In genomic region chr1:236460103-236460502, GRCh38 we compare ENCODE assay signal across 28 cellular contexts.
"Had no signal": no experiment of that assay in that cellular context is flagged by ENCODE, and none has a peak within 500 bp of the region (broad histone marks: within the 10 kb centered on the region; RNA-seq: fewer than 3 reads in every experiment).

No MANE protein-coding gene starts in this region.

- H3K36me3 ChIP-seq: stomach, suprapubic skin, thoracic aorta, thyroid gland, tibial artery, tibial nerve, transverse colon, upper lobe of left lung, upper lobe of right lung, uterus, vagina had no signal

- DNase-seq: stimulated activated CD4-positive, alpha-beta T cell treated with anti-CD3 and anti-CD28 coated beads, Interleukin-2, amount 100 ng/mL, for 48 hours; stimulated activated CD4-positive, alpha-beta T cell treated with anti-CD3 and anti-CD28 coated beads, Interleukin-4, amount 100 ng/mL, for 1 hour; stimulated activated CD4-positive, alpha-beta T cell treated with anti-CD3 and anti-CD28 coated beads, Interleukin-4, amount 100 ng/mL, for 24 hours; stimulated activated CD4-positive, alpha-beta T cell treated with anti-CD3 and anti-CD28 coated beads, Interleukin-4, amount 100 ng/mL, for 4 hours; stimulated activated CD8-positive, alpha-beta memory T cell treated with anti-CD3 and anti-CD28 coated beads, Interleukin-4, amount 100 ng/mL, for 48 hours; stimulated activated naive B cell treated with anti-CD40 and anti-IgM and Interleukin-4, amounts not matched to agents 10 μg/mL and 1 μg/mL and 100 μg/mL, for 72 hours; stimulated activated naive CD4-positive, alpha-beta T cell; stimulated activated naive CD4-positive, alpha-beta T cell treated with Interleukin-2 at 50 U/mL for 16 hours; stimulated activated naive CD8-positive, alpha-beta T cell treated with anti-CD3 and anti-CD28 coated beads, Interleukin-15, amount 100 ng/mL, for 72 hours; stimulated activated naive CD8-positive, alpha-beta T cell treated with anti-CD3 and anti-CD28 coated beads, Interleukin-15, Interleukin-2, amounts not matched to agents 100 U/mL and 50 U/mL, for 24 hours; stomach; substantia nigra; testis; thyroid gland; tibial artery; transverse colon; trophoblast cell; upper lobe of left lung; upper lobe of right lung; uterus had no signal

- H3K9me3 Mint-ChIP-seq: stimulated activated effector memory CD8-positive, alpha-beta T cell treated with anti-CD3 and anti-CD28 coated beads, Interleukin-12 subunit alpha, Interleukin-12 subunit beta, amount 100 ng/mL, for 72 hours; stimulated activated memory B cell treated with anti-CD40 and anti-IgM and Interleukin-4, amounts not matched to agents 10 μg/mL and 1 μg/mL and 100 μg/mL, for 72 hours; stimulated activated naive CD8-positive, alpha-beta T cell treated with anti-CD3 and anti-CD28 coated beads, Interleukin-15, amount 100 ng/mL, for 72 hours; stimulated activated naive CD8-positive, alpha-beta T cell treated with anti-CD3 and anti-CD28 coated beads, Interleukin-15, Interleukin-2, amounts not matched to agents 100 ng/mL and 50 ng/mL, for 24 hours had no signal

- H3K4me1 ChIP-seq: stomach, testis, tibial artery, tibial nerve, transverse colon, upper lobe of left lung, upper lobe of right lung, uterus, vagina had no signal

- ATAC-seq: stimulated activated effector memory CD8-positive, alpha-beta T cell treated with anti-CD3 and anti-CD28 coated beads, Interleukin-12 subunit alpha, Interleukin-12 subunit beta, amount 100 ng/mL, for 72 hours; stimulated activated memory B cell treated with anti-CD40 and anti-IgM and Interleukin-4, amounts not matched to agents 10 μg/mL and 1 μg/mL and 100 μg/mL, for 72 hours; stimulated activated naive B cell treated with anti-CD40 and anti-IgM and Interleukin-4, amounts not matched to agents 10 μg/mL and 1 μg/mL and 100 μg/mL, for 72 hours; stimulated activated naive CD8-positive, alpha-beta T cell treated with anti-CD3 and anti-CD28 coated beads, Interleukin-15, amount 100 ng/mL, for 72 hours; stimulated activated naive CD8-positive, alpha-beta T cell treated with anti-CD3 and anti-CD28 coated beads, Interleukin-15, Interleukin-2, amounts not matched to agents 100 U/mL and 50 U/mL, for 24 hours; upper lobe of right lung had no signal

- H3K4me3 ChIP-seq: stomach, suprapubic skin, testis, thoracic aorta, thyroid gland, tibial artery, tibial nerve, transverse colon, upper lobe of left lung, upper lobe of right lung, uterus, vagina had no signal

- H3K27ac ChIP-seq: stomach, suprapubic skin, testis, thoracic aorta, thyroid gland, tibial artery, tibial nerve, transverse colon, upper lobe of left lung, upper lobe of right lung, uterus, vagina had no signal

- H3K9me3 ChIP-seq: stomach, suprapubic skin, testis, thoracic aorta, thyroid gland, tibial artery, tibial nerve, transverse colon, upper lobe of left lung, upper lobe of right lung, uterus, vagina had no signal

- H3K27me3 Mint-ChIP-seq: type B pancreatic cell had no signal

- H3K4me3 Mint-ChIP-seq: stimulated activated effector memory CD8-positive, alpha-beta T cell treated with anti-CD3 and anti-CD28 coated beads, Interleukin-12 subunit alpha, Interleukin-12 subunit beta, amount 100 ng/mL, for 72 hours; stimulated activated memory B cell treated with anti-CD40 and anti-IgM and Interleukin-4, amounts not matched to agents 10 μg/mL and 1 μg/mL and 100 μg/mL, for 72 hours; stimulated activated naive B cell treated with anti-CD40 and anti-IgM and Interleukin-4, amounts not matched to agents 10 μg/mL and 1 μg/mL and 100 μg/mL, for 72 hours; stimulated activated naive CD8-positive, alpha-beta T cell treated with anti-CD3 and anti-CD28 coated beads, Interleukin-15, amount 100 ng/mL, for 72 hours; stimulated activated naive CD8-positive, alpha-beta T cell treated with anti-CD3 and anti-CD28 coated beads, Interleukin-15, Interleukin-2, amounts not matched to agents 100 ng/mL and 50 ng/mL, for 24 hours; type B pancreatic cell had no signal

- H3K27ac Mint-ChIP-seq: stimulated activated effector memory CD8-positive, alpha-beta T cell treated with anti-CD3 and anti-CD28 coated beads, Interleukin-12 subunit alpha, Interleukin-12 subunit beta, amount 100 ng/mL, for 72 hours; stimulated activated memory B cell treated with anti-CD40 and anti-IgM and Interleukin-4, amounts not matched to agents 10 μg/mL and 1 μg/mL and 100 μg/mL, for 72 hours; stimulated activated naive B cell treated with anti-CD40 and anti-IgM and Interleukin-4, amounts not matched to agents 10 μg/mL and 1 μg/mL and 100 μg/mL, for 72 hours; stimulated activated naive CD8-positive, alpha-beta T cell treated with anti-CD3 and anti-CD28 coated beads, Interleukin-15, amount 100 ng/mL, for 72 hours; stimulated activated naive CD8-positive, alpha-beta T cell treated with anti-CD3 and anti-CD28 coated beads, Interleukin-15, Interleukin-2, amounts not matched to agents 100 ng/mL and 50 ng/mL, for 24 hours; type B pancreatic cell had no signal
